12 cellular contexts compared by ENCODE assay signal in the genomic region with DNA sequence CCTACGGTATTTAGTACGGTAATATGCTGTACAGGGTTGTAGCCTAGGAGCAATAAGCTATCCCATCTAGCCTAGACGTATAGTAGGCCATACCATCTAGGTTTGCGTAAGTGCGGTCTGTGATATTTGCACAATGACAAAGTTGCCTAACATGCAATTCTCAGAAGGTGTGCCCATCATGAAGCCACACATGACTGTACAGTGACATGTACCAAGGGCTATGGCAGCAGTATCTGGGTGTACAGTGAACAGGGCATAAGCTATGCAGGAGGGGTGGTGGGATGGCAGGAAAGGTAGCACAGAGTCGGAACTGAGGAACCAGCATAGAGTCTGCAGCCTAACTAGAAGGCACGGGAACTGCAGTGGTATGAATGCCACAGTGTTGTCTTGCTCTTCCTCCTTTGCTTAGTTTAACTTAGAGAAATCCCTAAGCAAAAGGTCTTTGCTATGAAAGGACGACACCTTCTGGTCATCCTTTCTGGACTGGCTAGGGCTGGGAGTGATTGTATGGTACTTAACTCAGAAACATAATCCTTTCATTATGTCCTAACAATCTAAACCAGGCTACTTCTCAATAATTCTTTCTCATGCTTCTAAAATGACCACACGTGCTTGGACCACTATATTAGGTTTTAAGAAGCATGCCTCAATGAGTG.
DNase-seq lines count a peak whose midpoint lies in the region; ATAC-seq and TF ChIP-seq lines count a peak whose summit lies in the region.
"Had no signal": no experiment of that assay in that cellular context is flagged by ENCODE, and none has a peak within 500 bp of the region (broad histone marks: within the 10 kb centered on the region; RNA-seq: fewer than 3 reads in every experiment).

No MANE protein-coding gene starts in this region.

- no peak overlapping the region for H3K9ac ChIP-seq in OCI-LY3 (ENCODE audit: low read length)
- H3K9ac ChIP-seq: BLaER1 treated with 17β-estradiol and CSF1 and Interleukin-3, amounts not matched to agents 10 nM and 100 nM had no signal

- peak; percentile 41 to 58 for DNase-seq in cardiac muscle cell (ENCODE audit: low read depth in 1 of 2, low spot score in 1 of 2)
- DNase-seq in Right ventricle myocardium superior: no peak
- DNase-seq in fibroblast of gingiva (ENCODE audit: low read depth): peak; percentile 42
- DNase-seq in sciatic nerve (ENCODE audit: low spot score): no peak
- DNase-seq in NCI-H774 (lab: John Stamatoyannopoulos, UW): no peak
- DNase-seq in middle frontal gyrus (ENCODE audit: extremely low spot score, low spot score): no peak
- no peak for DNase-seq in activated CD4-positive, alpha-beta T cell treated with anti-CD3 and anti-CD28 coated beads for 4 hours
- DNase-seq: activated CD8-positive, alpha-beta memory T cell treated with anti-CD3 and anti-CD28 coated beads, Interleukin-2, amount 50 U/mL, for 4 hours; immature natural killer cell had no signal

- intact Hi-C loops in Right ventricle myocardium superior (cut with DNase I): no loop called here
- intact Hi-C loops in sciatic nerve (cut with DNase I): no loop called here

- H3K4me3 ChIP-seq in cardiac muscle cell (no peak overlapping the region), OCI-LY3 (ENCODE audit: low read length) (no peak overlapping the region)
- H3K4me3 ChIP-seq: BLaER1 treated with 17β-estradiol and CSF1 and Interleukin-3, amounts not matched to agents 10 nM and 100 nM; coronary artery had no signal

- H3K27ac ChIP-seq in cardiac muscle cell (no peak overlapping the region), OCI-LY3 (ENCODE audit: low read length) (no peak overlapping the region)
- H3K27ac ChIP-seq: BLaER1 treated with 17β-estradiol and CSF1 and Interleukin-3, amounts not matched to agents 10 nM and 100 nM; coronary artery had no signal

- no peaks in the 10 kb centered on the region for H4K20me1 ChIP-seq in OCI-LY3 (ENCODE audit: insufficient read depth, low read length)
- H4K20me1 ChIP-seq: BLaER1 treated with 17β-estradiol and CSF1 and Interleukin-3, amounts not matched to agents 10 nM and 100 nM had no signal

- H3K27me3 ChIP-seq in cardiac muscle cell: no peaks in the 10 kb centered on the region
- H3K27me3 ChIP-seq in OCI-LY3 (ENCODE audit: low read depth, low read length): no peaks in the 10 kb centered on the region
- H3K27me3 ChIP-seq: BLaER1 treated with 17β-estradiol and CSF1 and Interleukin-3, amounts not matched to agents 10 nM and 100 nM had no signal

- H3K4me1 ChIP-seq in cardiac muscle cell (ENCODE audit: low read depth) (no peaks in the 10 kb centered on the region), OCI-LY3 (ENCODE audit: low read length) (peaks cover 27% of the 10 kb centered on the region)
- H3K4me1 ChIP-seq: BLaER1 treated with 17β-estradiol and CSF1 and Interleukin-3, amounts not matched to agents 10 nM and 100 nM had no signal

- no peak overlapping the region for H2AFZ ChIP-seq in OCI-LY3 (ENCODE audit: low read depth, low read length)

- TF ChIP-seq CTCF in cardiac muscle cell (IDR thresholded peaks at IDR 0.05; ENCODE audit: low read depth, low read length) (peak; percentile 30), OCI-LY3 (IDR thresholded peaks at IDR 0.05; ENCODE audit: low read depth, low read length) (peak; percentile 48)

- no peak overlapping the region for H3K4me2 ChIP-seq in OCI-LY3 (ENCODE audit: low read length)
- H3K4me2 ChIP-seq: BLaER1 treated with 17β-estradiol and CSF1 and Interleukin-3, amounts not matched to agents 10 nM and 100 nM had no signal

- H3K9me3 ChIP-seq in cardiac muscle cell (ENCODE audit: low read depth): no peaks in the 10 kb centered on the region
- no peaks in the 10 kb centered on the region for H3K9me3 ChIP-seq in OCI-LY3 (ENCODE audit: insufficient read depth, low read length)
- H3K9me3 ChIP-seq: BLaER1 treated with 17β-estradiol and CSF1 and Interleukin-3, amounts not matched to agents 10 nM and 100 nM had no signal

- H3K36me3 ChIP-seq in cardiac muscle cell (no peaks in the 10 kb centered on the region), OCI-LY3 (replicated peaks; ENCODE audit: low read depth, low read length) (no peaks in the 10 kb centered on the region)
- H3K36me3 ChIP-seq: BLaER1 treated with 17β-estradiol and CSF1 and Interleukin-3, amounts not matched to agents 10 nM and 100 nM had no signal

- H3K79me2 ChIP-seq in OCI-LY3 (ENCODE audit: low read length): no peaks in the 10 kb centered on the region

- no peak for ATAC-seq in Right ventricle myocardium superior (ENCODE audit: poor library complexity)
- ATAC-seq in sciatic nerve: no peak

Comparison
In these comparisons a context has a peak if more than half of its experiments do, and no peak if none do; other contexts are left out.
1. DNase-seq: peak in cardiac muscle cell (2 of 2) and fibroblast of gingiva (single experiment); none in Right ventricle myocardium superior (single experiment), sciatic nerve (single experiment), NCI-H774 (single experiment), middle frontal gyrus (single experiment) and activated CD4-positive, alpha-beta T cell treated with anti-CD3 and anti-CD28 coated beads for 4 hours (0 of 2).